Comparison of ENCODE assay signal across 27 cellular contexts in the genomic region with DNA sequence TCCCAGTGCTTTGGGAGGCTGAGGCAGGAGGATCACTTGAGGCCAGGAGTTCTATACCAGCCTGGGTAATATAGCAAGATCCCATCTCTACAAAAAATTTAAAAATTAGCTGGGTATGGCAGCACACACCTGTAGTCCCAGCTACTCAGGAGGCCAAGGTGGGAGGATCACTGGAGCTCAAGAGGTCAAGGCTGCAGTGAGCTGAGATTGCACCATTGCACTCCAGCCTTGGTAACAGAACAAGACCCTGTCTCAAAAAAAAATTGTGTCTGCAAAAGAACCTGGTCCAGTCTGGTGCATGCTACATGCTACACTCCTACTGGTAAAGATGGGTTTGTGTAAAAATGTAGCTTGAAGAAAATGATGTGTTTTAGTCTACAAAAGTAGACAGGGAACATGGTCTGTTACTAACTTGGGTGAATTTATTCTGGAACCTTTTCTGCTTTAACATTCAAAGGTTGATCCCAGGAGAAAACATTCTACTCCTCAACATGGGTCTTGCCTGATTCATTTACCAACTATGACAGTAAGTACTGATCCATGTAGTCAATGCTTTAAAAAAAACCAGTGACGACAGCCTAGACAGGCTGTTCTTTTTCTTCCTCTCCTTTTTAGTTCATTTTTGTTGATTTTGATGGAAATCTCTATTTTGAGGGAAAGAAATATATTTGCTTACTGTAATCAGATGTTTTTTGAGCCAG. TPM values are rescaled to one million over a fixed set of nuclear protein-coding genes. Genes with fewer than 3 reads are reported as not detected.
"Had no signal": no experiment of that assay in that cellular context is flagged by ENCODE, and none has a peak within 500 bp of the region (broad histone marks: within the 10 kb centered on the region; RNA-seq: fewer than 3 reads in every experiment).

No MANE protein-coding gene starts in this region.

- H3K27me3 ChIP-seq: body of pancreas, MG63, Peyer's patch, SJCRH30 had no signal

- H3K4me1 ChIP-seq: Peyer's patch had no signal

- H3K9me3 ChIP-seq: body of pancreas, MG63, Peyer's patch, SJCRH30, SK-N-SH had no signal

- H3K27ac ChIP-seq: body of pancreas, KMS-11, Peyer's patch, RWPE1, SJCRH30, VCaP had no signal

- ATAC-seq: activated T-helper 17 cell treated with anti-CD3 and anti-CD28 coated beads, Interleukin-2, amount 50 U/mL, for 72 hours; body of pancreas had no signal

- H3K36me3 ChIP-seq: MG63, Peyer's patch, SJCRH30 had no signal

- H3K9ac ChIP-seq: KMS-11, SK-N-SH had no signal

- H3K4me2 ChIP-seq: KMS-11, SK-N-SH had no signal

- H3K4me3 ChIP-seq: body of pancreas, MG63, Peyer's patch, SJCRH30 had no signal

- DNase-seq: activated CD4-positive, alpha-beta memory T cell treated with anti-CD3 and anti-CD28 coated beads, Interleukin-2, amount 10 ng/mL, durations not matched to agents 7 days and 5 days; activated CD4-positive, alpha-beta T cell treated with anti-CD3 and anti-CD28 coated beads, Interleukin-2, amount 10 ng/mL, durations not matched to agents 7 days and 5 days; activated CD4-positive, CD25-positive, alpha-beta regulatory T cell; activated gamma-delta T cell; activated naive CD4-positive, alpha-beta T cell treated with anti-CD3 and anti-CD28 coated beads for 36 hours; activated T-cell treated with anti-CD3 and anti-CD28 coated beads for 4 hours; activated T-cell treated with anti-CD3 and anti-CD28 coated beads, Interleukin-2, amount 50 U/mL, for 48 hours; body of pancreas; MG63; NCI-H1092 treated with DMSO at 0.1 percent for 48 hours; NCI-H1417 treated with DMSO at 0.1 percent for 48 hours; NCI-H1694 treated with DMSO at 0.1 percent for 48 hours; NCI-H2029 treated with DMSO at 0.1 percent for 48 hours; NCI-H510A treated with DMSO at 0.1 percent for 48 hours; NCI-H69; NK-92 treated with Interleukin-12 subunit alpha and Interleukin-12 subunit beta, amount 100 ng/mL, for 24 hours; OCI-M1; Peyer's patch; Right ventricle myocardium superior; SJCRH30; SK-N-SH; T-helper 1 cell had no signal

RNA-seq across cellular contexts. Expression of gene ENAH, which starts 32.7 kb away (rescaled TPM):
- total RNA-seq: activated CD4-positive, alpha-beta memory T cell treated with anti-CD3 and anti-CD28 coated beads, Interleukin-2, amount 10 ng/mL, durations not matched to agents 7 days and 5 days; activated CD4-positive, alpha-beta T cell treated with anti-CD3 and anti-CD28 coated beads, Interleukin-2, amount 10 ng/mL, durations not matched to agents 7 days and 5 days; T-helper 2 cell treated with Interferon-gamma antibody and Interleukin-4, amounts not matched to agents 100 ng/mL and 5 ng/mL, for 36 hours had no signal
